Comparison of ENCODE assay signal across 8 cellular contexts in genomic region chr10:84329094-84329611, GRCh38. TPM values are rescaled to one million over a fixed set of nuclear protein-coding genes. Genes with fewer than 3 reads are reported as not detected.
DNase-seq lines count a peak whose midpoint lies in the region; ATAC-seq and TF ChIP-seq lines count a peak whose summit lies in the region.

No MANE protein-coding gene starts in this region.

- CTCF ChIA-PET in OCI-LY7 (lab: Charles Lee; ENCODE audit: unreplicated experiment): no interaction called here

- peaks cover 10% of the 10 kb centered on the region; the same call in 1 of the 2 replicates for H4K20me1 ChIP-seq in OCI-LY7 (ENCODE audit: insufficient read depth, low read length)

- peak overlapping the region; percentile 84 for H2AFZ ChIP-seq in OCI-LY7 (ENCODE audit: low read length)

- POLR2A ChIA-PET in OCI-LY7 (lab: Charles Lee): interaction anchor here (0.7 to 1.0 kb wide), 2 partner anchors 12 to 15 kb away, joined by 3 read pairs; no protein-coding TSS in a partner anchor

- peaks cover 36% of the 10 kb centered on the region for H3K4me1 ChIP-seq in OCI-LY7 (ENCODE audit: insufficient read depth, low read length, poor library complexity, severe bottlenecking)
- H3K4me1 ChIP-seq in right atrium auricular region: peaks cover 0 to 41% of the 10 kb centered on the region in 2 donors
- H3K4me1 ChIP-seq in spleen: peaks cover 14 to 60% (median 40%) of the 10 kb centered on the region in 6 donors

- H3K4me2 ChIP-seq in OCI-LY7 (ENCODE audit: low read length): peak overlapping the region; percentile 92

- TF ChIP-seq POLR2A in spleen (IDR thresholded peaks at IDR 0.05): no peak

- H3K27ac ChIP-seq in OCI-LY7 (ENCODE audit: low read depth, low read length, poor library complexity, severe bottlenecking) (peak overlapping the region; percentile 73), right atrium auricular region (peak overlapping the region; percentile 96), spleen (peak overlapping the region; percentile 63 to 99 (median 96))

- H3K9me2 ChIP-seq in OCI-LY7 (ENCODE audit: insufficient read depth, low read length): no peaks in the 10 kb centered on the region

- H3K4me3 ChIP-seq in OCI-LY7 (ENCODE audit: low read depth, low read length, poor library complexity, severe bottlenecking): peak overlapping the region; percentile 86
- H3K4me3 ChIP-seq in right atrium auricular region: peak overlapping the region; percentile 88 to 95
- peak overlapping the region; percentile 67 to 94 (median 86) for H3K4me3 ChIP-seq in spleen

- no peaks in the 10 kb centered on the region for H3K27me3 ChIP-seq in right atrium auricular region
- no peaks in the 10 kb centered on the region for H3K27me3 ChIP-seq in spleen (replicated peaks in 1 of 7)

- no peaks in the 10 kb centered on the region for H3K36me3 ChIP-seq in OCI-LY7 (ENCODE audit: insufficient read depth, low read length)
- no peaks in the 10 kb centered on the region for H3K36me3 ChIP-seq in right atrium auricular region
- H3K36me3 ChIP-seq in spleen: no peaks in the 10 kb centered on the region

- WGBS in spleen, 5 donors: 1 to 6% (median 4%) methylated on average over 12 of the region's 12 CpGs

- H3K9me3 ChIP-seq in OCI-LY7 (ENCODE audit: low read length): no peaks in the 10 kb centered on the region
- no peaks in the 10 kb centered on the region for H3K9me3 ChIP-seq in right atrium auricular region
- H3K9me3 ChIP-seq in spleen: no peaks in the 10 kb centered on the region

- DNase-seq in NCI-H82 (lab: John Stamatoyannopoulos, UW) (peak; percentile 66), NCI-H82 treated with DMSO at 0.1 percent for 48 hours (lab: John Stamatoyannopoulos, UW; ENCODE audit: unreplicated experiment) (no peak), OCI-LY7 (ENCODE audit: low spot score) (peak; percentile 72), right atrium auricular region (ENCODE audit: low spot score) (no peak), spleen (peak; percentile 75), ecto neural progenitor cell (ENCODE audit: low spot score) (no peak)
- peak; percentile 60 for DNase-seq in activated gamma-delta T cell treated with anti-CD3 and anti-CD28 coated beads, Interleukin-2, amount 50 U/mL, for 16 hours (ENCODE audit: low read depth)

- peak; percentile 53 for ATAC-seq in HG02870 (IDR thresholded peaks at IDR 0.05; ENCODE audit: unreplicated experiment)

- 0 out of 2 replicates have a peak, but pooled peaks have one; percentile 10 for TF ChIP-seq CTCF in OCI-LY7 (conservative IDR thresholded peaks at IDR 0.05; ENCODE audit: low read length)
- TF ChIP-seq CTCF in right atrium auricular region (IDR thresholded peaks at IDR 0.05): no peak
- TF ChIP-seq CTCF in spleen (IDR thresholded peaks at IDR 0.05 in 8 of 11, conservative IDR thresholded peaks at IDR 0.05 in 3 of 11): no peak

- no TSS peak for BruUV-seq in OCI-LY7 (replicated peaks; lab: Mats Ljungman, UMichigan)

- H3K79me2 ChIP-seq in OCI-LY7 (ENCODE audit: insufficient read depth, low read depth, low read length): peaks cover 49% of the 10 kb centered on the region; the same call in 1 of the 2 replicates

- intact Hi-C loops in OCI-LY7 (cut with micrococcal nuclease; ENCODE audit: unreplicated experiment) (loop anchor here (2.0 kb wide), 1 partner anchor 190 kb away; the partner anchor contains the start of gene GHITM), spleen (cut with DNase I; ENCODE audit: low total_unique reads) (no loop called here)

RNA-seq across cellular contexts. Expression of gene CCSER2, which starts 0.8 kb away (rescaled TPM):
- total RNA-seq in OCI-LY7 (2014; rRNA removed; shearing (Covaris generic)): 11.1 and 15.9 TPM in 2 replicates
- total RNA-seq in OCI-LY7 (2022) (30.1 and 33.3 TPM in 2 replicates), right atrium auricular region (10 to 100 TPM; 77.1 to 91.6 TPM), spleen (10 to 100 TPM; 38.9 to 61.4 (median 54.3) TPM)
- polyA plus RNA-seq in spleen: 1 to 10 TPM; 5.3 to 8.1 (median 5.6) TPM

Comparison
In these comparisons a context has a peak if more than half of its experiments do, and no peak if none do; other contexts are left out.
1. DNase-seq: peak in NCI-H82 (single experiment), OCI-LY7 (single experiment), activated gamma-delta T cell treated with anti-CD3 and anti-CD28 coated beads, Interleukin-2, amount 50 U/mL, for 16 hours (single experiment) and spleen (single experiment); none in NCI-H82 treated with DMSO at 0.1 percent for 48 hours (single experiment), right atrium auricular region (single experiment) and ecto neural progenitor cell (single experiment).
2. Peak in every context shown above with its lines, with median percentiles within 50 percentile points of each other: H3K27ac ChIP-seq and H3K4me3 ChIP-seq.